Comparison of ENCODE assay signal across 14 cellular contexts in the genomic region with DNA sequence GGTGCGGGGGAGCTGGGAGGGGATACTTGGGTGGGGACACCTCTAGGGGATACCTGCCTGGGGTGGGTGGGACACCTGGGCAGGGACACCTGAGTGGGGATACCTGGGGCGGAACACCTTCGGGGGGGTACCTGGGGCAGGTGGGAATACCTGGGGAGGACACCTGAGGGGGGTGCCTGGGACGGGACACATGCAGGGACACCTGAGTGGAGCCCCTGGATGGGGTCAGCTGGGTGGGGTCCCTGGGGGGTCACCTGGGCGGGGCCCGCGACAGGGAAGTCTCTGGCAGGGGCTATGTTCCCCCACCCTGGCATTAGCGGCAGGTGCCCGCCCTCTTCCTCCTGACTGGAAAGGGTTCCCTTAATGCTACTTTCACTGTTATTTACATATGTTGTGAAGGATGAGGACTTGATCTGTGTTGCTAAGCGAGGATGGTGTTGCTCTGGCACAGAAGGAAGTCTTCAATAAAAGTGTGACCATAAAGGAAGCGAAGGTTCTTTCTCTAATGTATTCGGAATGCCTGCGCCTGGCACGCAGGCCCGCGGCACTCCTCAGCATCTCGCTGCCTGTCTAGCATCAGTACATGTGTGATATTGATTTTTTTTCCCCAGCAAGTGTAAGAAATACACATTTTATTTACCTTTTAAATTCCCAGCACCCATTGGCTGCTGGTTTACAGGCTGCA.
"Had no signal": no experiment of that assay in that cellular context is flagged by ENCODE, and none has a peak within 500 bp of the region (broad histone marks: within the 10 kb centered on the region; RNA-seq: fewer than 3 reads in every experiment).

No MANE protein-coding gene starts in this region.

- H3K4me3 ChIP-seq: gastrocnemius medialis, neural progenitor cell, pancreas had no signal

- ATAC-seq: activated T-cell treated with anti-CD3 and anti-CD28 coated beads, Interleukin-2, amount 50 U/mL, for 72 hours; esophagus mucosa; gastrocnemius medialis; pancreas; stimulated activated memory B cell treated with anti-CD40 and anti-IgM and Interleukin-4, amounts not matched to agents 10 μg/mL and 1 μg/mL and 100 μg/mL, for 72 hours had no signal

- H3K36me3 ChIP-seq: gastrocnemius medialis, neural progenitor cell, pancreas had no signal

- H3K4me1 ChIP-seq: gastrocnemius medialis, neural progenitor cell, pancreas had no signal

- FAIRE-seq: astrocyte, keratinocyte, pancreas had no signal

- H3K9me3 Mint-ChIP-seq: activated naive CD4-positive, alpha-beta T cell treated with anti-CD3 and anti-CD28 coated beads, Interleukin-2, amount 50 U/mL, for 24 hours; dendritic cell treated with granulocyte-macrophage colony-stimulating factor and Interleukin-4, amounts not matched to agents 40 ng/mL and 50 ng/mL, for 4 days; stimulated activated memory B cell treated with anti-CD40 and anti-IgM and Interleukin-4, amounts not matched to agents 10 μg/mL and 1 μg/mL and 100 μg/mL, for 72 hours had no signal

- H3K4me1 Mint-ChIP-seq: activated naive CD4-positive, alpha-beta T cell treated with anti-CD3 and anti-CD28 coated beads, Interleukin-2, amount 50 U/mL, for 24 hours; stimulated activated memory B cell treated with anti-CD40 and anti-IgM and Interleukin-4, amounts not matched to agents 10 μg/mL and 1 μg/mL and 100 μg/mL, for 72 hours had no signal

- H3K9ac ChIP-seq: neural progenitor cell had no signal

- H3K27me3 ChIP-seq: neural progenitor cell, pancreas had no signal

- H3K27ac Mint-ChIP-seq: activated naive CD4-positive, alpha-beta T cell treated with anti-CD3 and anti-CD28 coated beads, Interleukin-2, amount 50 U/mL, for 24 hours; activated T-cell treated with anti-CD3 and anti-CD28 coated beads, Interleukin-2, amount 50 U/mL, for 72 hours; dendritic cell treated with granulocyte-macrophage colony-stimulating factor and Interleukin-4, amounts not matched to agents 40 ng/mL and 50 ng/mL, for 4 days; neural progenitor cell; stimulated activated memory B cell treated with anti-CD40 and anti-IgM and Interleukin-4, amounts not matched to agents 10 μg/mL and 1 μg/mL and 100 μg/mL, for 72 hours had no signal

- H3K9me3 ChIP-seq: gastrocnemius medialis, pancreas had no signal

- DNase-seq: activated CD4-positive, CD25-positive, alpha-beta regulatory T cell treated with anti-CD3 and anti-CD28 coated beads, Interleukin-2, amount 50 U/mL, for 72 hours; activated effector memory CD4-positive, alpha-beta T cell treated with anti-CD3 and anti-CD28 coated beads, Interleukin-2, amount 50 U/mL, for 16 hours; activated T-cell treated with anti-CD3 and anti-CD28 coated beads, Interleukin-2, amount 50 U/mL, for 72 hours; effector CD8-positive, alpha-beta T cell; gastrocnemius medialis; stimulated activated CD4-positive, alpha-beta T cell treated with anti-CD3 and anti-CD28 coated beads, Interleukin-4, amount 100 ng/mL, for 4 hours had no signal

- H3K4me3 Mint-ChIP-seq: activated naive CD4-positive, alpha-beta T cell treated with anti-CD3 and anti-CD28 coated beads, Interleukin-2, amount 50 U/mL, for 24 hours; activated T-cell treated with anti-CD3 and anti-CD28 coated beads, Interleukin-2, amount 50 U/mL, for 72 hours; dendritic cell treated with granulocyte-macrophage colony-stimulating factor and Interleukin-4, amounts not matched to agents 40 ng/mL and 50 ng/mL, for 4 days; neural progenitor cell; stimulated activated memory B cell treated with anti-CD40 and anti-IgM and Interleukin-4, amounts not matched to agents 10 μg/mL and 1 μg/mL and 100 μg/mL, for 72 hours had no signal

- H3K27me3 Mint-ChIP-seq: dendritic cell treated with granulocyte-macrophage colony-stimulating factor and Interleukin-4, amounts not matched to agents 40 ng/mL and 50 ng/mL, for 4 days had no signal

- H3K27ac ChIP-seq: gastrocnemius medialis, neural progenitor cell, pancreas had no signal

- H3K36me3 Mint-ChIP-seq: activated naive CD4-positive, alpha-beta T cell treated with anti-CD3 and anti-CD28 coated beads, Interleukin-2, amount 50 U/mL, for 24 hours; neural progenitor cell; stimulated activated memory B cell treated with anti-CD40 and anti-IgM and Interleukin-4, amounts not matched to agents 10 μg/mL and 1 μg/mL and 100 μg/mL, for 72 hours had no signal
